9 cellular contexts compared by ENCODE assay signal in genomic region chr6:157800420-157801237, GRCh38. TPM values are rescaled to one million over a fixed set of nuclear protein-coding genes. Genes with fewer than 3 reads are reported as not detected.
DNase-seq lines count a peak whose midpoint lies in the region; ATAC-seq and TF ChIP-seq lines count a peak whose summit lies in the region.
"Had no signal": no experiment of that assay in that cellular context is flagged by ENCODE, and none has a peak within 500 bp of the region (broad histone marks: within the 10 kb centered on the region; RNA-seq: fewer than 3 reads in every experiment).

No MANE protein-coding gene starts in this region.

- H3K27me3 Mint-ChIP-seq in neural progenitor cell (ENCODE audit: insufficient read depth, low read depth), result peaks cover 7% of the 10 kb centered on the region

- intact Hi-C loops in psoas muscle (cut with DNase I), result no loop called here

- no peaks in the 10 kb centered on the region for H3K79me2 ChIP-seq in neural progenitor cell (ENCODE audit: low read depth)

- H3K27me3 ChIP-seq in psoas muscle (ENCODE audit: insufficient read depth in 3 of 3, low read length in 2 of 3) (no peaks in the 10 kb centered on the region), neural progenitor cell (no peaks in the 10 kb centered on the region)

- peaks cover 18 to 27% of the 10 kb centered on the region in 2 donors for H3K36me3 Mint-ChIP-seq in activated naive CD4-positive, alpha-beta T cell treated with anti-CD3 and anti-CD28 coated beads, Interleukin-2, amount 50 U/mL, for 72 hours
- no peaks in the 10 kb centered on the region for H3K36me3 Mint-ChIP-seq in neural progenitor cell

- TF ChIP-seq CTCF in AG09309 (IDR thresholded peaks at IDR 0.05; ENCODE audit: control insufficient read depth, insufficient read depth, low read depth, low read length, missing control alignments) (no peak), psoas muscle (IDR thresholded peaks at IDR 0.05) (no peak), neural progenitor cell (IDR thresholded peaks at IDR 0.05) (no peak)

- peak; percentile 91 for ATAC-seq in GM19372 (IDR thresholded peaks at IDR 0.05; ENCODE audit: low read depth, unreplicated experiment)
- ATAC-seq in HG03342 (IDR thresholded peaks at IDR 0.05; ENCODE audit: unreplicated experiment), result peak; percentile 99
- ATAC-seq in activated naive CD4-positive, alpha-beta T cell treated with anti-CD3 and anti-CD28 coated beads, Interleukin-2, amount 50 U/mL, for 72 hours, result peak; percentile 88 to 93
- ATAC-seq in psoas muscle, result no peak

- no peaks in the 10 kb centered on the region for H4K20me1 ChIP-seq in neural progenitor cell (ENCODE audit: low read depth)

- peak overlapping the region; percentile 1 to 87 for H3K27ac Mint-ChIP-seq in activated naive CD4-positive, alpha-beta T cell treated with anti-CD3 and anti-CD28 coated beads, Interleukin-2, amount 50 U/mL, for 72 hours
- H3K27ac Mint-ChIP-seq in neural progenitor cell, result no peak overlapping the region

- H3K4me1 Mint-ChIP-seq in neural progenitor cell, result no peaks in the 10 kb centered on the region

- no peak overlapping the region for H3K9ac ChIP-seq in neural progenitor cell

- H3K36me3 ChIP-seq in psoas muscle (ENCODE audit: insufficient read depth in 1 of 2, low read depth in 1 of 2), result no peaks in the 10 kb centered on the region
- no peaks in the 10 kb centered on the region for H3K36me3 ChIP-seq in neural progenitor cell

- no peaks in the 10 kb centered on the region for H3K9me3 ChIP-seq in psoas muscle
- H3K9me3 ChIP-seq in neural progenitor cell (ENCODE audit: low read depth), result no peaks in the 10 kb centered on the region

- WGBS in psoas muscle, 3 donors, result 81 to 87% (median 85%) methylated on average over 6 of the region's 6 CpGs

- no peak overlapping the region for H3K4me3 Mint-ChIP-seq in neural progenitor cell

- DNase-seq in AG09309 (ENCODE audit: low read depth) (peak; percentile 46), COLO668 (lab: John Stamatoyannopoulos, UW; ENCODE audit: unreplicated experiment) (no peak), psoas muscle (no peak), NCI-H524 (lab: John Stamatoyannopoulos, UW) (no peak), neural progenitor cell (ENCODE audit: low spot score) (no peak)
- peak in 1 of 2 donors; percentile 38 for DNase-seq in activated naive CD4-positive, alpha-beta T cell treated with anti-CD3 and anti-CD28 coated beads, Interleukin-2, amount 50 U/mL, for 72 hours (ENCODE audit: low spot score in 2 of 2)

- peaks cover 4 to 24% of the 10 kb centered on the region in 2 donors for H3K9me3 Mint-ChIP-seq in activated naive CD4-positive, alpha-beta T cell treated with anti-CD3 and anti-CD28 coated beads, Interleukin-2, amount 50 U/mL, for 72 hours
- H3K9me3 Mint-ChIP-seq in neural progenitor cell, result no peaks in the 10 kb centered on the region

- H3K27ac ChIP-seq in psoas muscle (no peak overlapping the region), neural progenitor cell (no peak overlapping the region)
- H3K27ac ChIP-seq: skin epidermis had no signal

- no peaks in the 10 kb centered on the region for H3F3A ChIP-seq in neural progenitor cell (ENCODE audit: low read depth)

- H3K4me1 ChIP-seq in psoas muscle, result no peaks in the 10 kb centered on the region
- H3K4me1 ChIP-seq in neural progenitor cell, result no peaks in the 10 kb centered on the region

- H3K4me2 ChIP-seq in neural progenitor cell, result no peak overlapping the region

- H3K4me3 ChIP-seq in AG09309 (ENCODE audit: control insufficient read depth, low read depth, low read length), result no peak overlapping the region
- H3K4me3 ChIP-seq in psoas muscle, result no peak overlapping the region
- no peak overlapping the region for H3K4me3 ChIP-seq in neural progenitor cell
- H3K4me3 ChIP-seq: skin epidermis had no signal

- no peak overlapping the region for H2AFZ ChIP-seq in neural progenitor cell (replicated peaks)

RNA-seq across cellular contexts. Expression of gene SNX9, which starts 22.4 kb away (rescaled TPM):
- 10 to 100 TPM; 27.6 to 35.0 TPM for total RNA-seq in activated naive CD4-positive, alpha-beta T cell treated with anti-CD3 and anti-CD28 coated beads, Interleukin-2, amount 50 U/mL, for 72 hours
- total RNA-seq in psoas muscle (10 to 100 TPM; 23.4 to 30.7 (median 29.4) TPM), neural progenitor cell (ENCODE audit: low replicate concordance) (16.1 and 17.8 TPM in 2 replicates)
- 10 to 100 TPM; 18.4 to 26.5 (median 18.9) TPM for polyA plus RNA-seq in psoas muscle

Comparison
In these comparisons a context has a peak if more than half of its experiments do, and no peak if none do; other contexts are left out.
1. ATAC-seq: peak in GM19372 (single experiment), HG03342 (single experiment) and activated naive CD4-positive, alpha-beta T cell treated with anti-CD3 and anti-CD28 coated beads, Interleukin-2, amount 50 U/mL, for 72 hours (2 of 2); none in psoas muscle (0 of 4).